18 cellular contexts compared by ENCODE assay signal in the genomic region with DNA sequence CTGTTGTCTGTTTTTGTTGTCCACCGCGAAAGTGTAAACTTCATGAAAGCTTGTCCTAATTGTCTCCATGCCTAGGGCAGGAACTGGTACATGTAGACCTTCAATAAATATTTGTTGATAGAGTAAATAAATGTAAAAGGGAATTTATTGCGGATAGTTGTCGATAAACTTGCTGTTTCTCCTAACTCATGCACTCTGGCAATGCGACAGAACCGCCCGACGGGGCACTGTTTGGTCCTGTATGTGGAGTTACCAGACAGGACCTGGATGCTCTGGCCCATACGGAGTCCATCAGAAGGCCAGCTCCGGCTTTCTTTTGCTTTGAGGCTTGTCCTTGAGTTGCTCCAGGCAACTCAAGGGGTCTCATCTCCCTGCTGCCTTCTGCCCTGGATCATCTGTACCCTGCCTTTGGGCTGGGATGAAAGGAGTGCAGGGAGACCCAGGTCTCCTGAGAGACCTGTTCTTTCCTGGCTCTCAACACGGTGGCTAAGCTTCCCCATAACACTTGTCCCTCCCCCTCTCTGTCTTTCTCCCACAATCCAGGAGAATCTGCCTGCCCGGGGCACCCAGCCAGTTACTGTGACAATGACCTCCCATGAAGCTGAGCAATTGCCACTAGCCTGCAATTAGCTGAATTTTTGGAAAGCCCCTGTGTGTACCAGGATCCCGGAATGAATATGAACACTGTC.
"Had no signal": no experiment of that assay in that cellular context is flagged by ENCODE, and none has a peak within 500 bp of the region (broad histone marks: within the 10 kb centered on the region; RNA-seq: fewer than 3 reads in every experiment).

No MANE protein-coding gene starts in this region.

- ATAC-seq: left colon; naive thymus-derived CD4-positive, alpha-beta T cell; right lobe of liver had no signal

- H3K4me1 ChIP-seq: right lobe of liver, spleen, upper lobe of left lung had no signal

- H3K36me3 ChIP-seq: brain microvascular endothelial cell, right lobe of liver, spleen, upper lobe of left lung had no signal

- H3K9me3 Mint-ChIP-seq: activated naive CD4-positive, alpha-beta T cell treated with anti-CD3 and anti-CD28 coated beads, Interleukin-2, amount 50 U/mL, for 24 hours; activated T-helper 2 cell treated with anti-CD3 and anti-CD28 coated beads, Interferon-gamma antibody, Interleukin-2, Interleukin-4, amounts not matched to agents 10 μg/mL and 5 μg/mL and 100 μg/mL, durations not matched to agents 14 hours and 24 hours and 36 hours had no signal

- H3K4me1 Mint-ChIP-seq: activated naive CD4-positive, alpha-beta T cell treated with anti-CD3 and anti-CD28 coated beads, Interleukin-2, amount 50 U/mL, for 24 hours had no signal

- DNase-seq: activated CD4-positive, alpha-beta T cell treated with anti-CD3 and anti-CD28 coated beads for 48 hours; amniotic stem cell; brain microvascular endothelial cell; cerebellar nuclear complex; endodermal cell; erythroblast; left colon; naive thymus-derived CD4-positive, alpha-beta T cell; right lobe of liver; spleen; stimulated activated CD4-positive, alpha-beta T cell treated with anti-CD3 and anti-CD28 coated beads, Interleukin-1b, Interleukin-23, amount 100 ng/mL, for 48 hours; stimulated activated naive CD4-positive, alpha-beta T cell; T-helper 1 cell; upper lobe of left lung had no signal

- H3K27ac ChIP-seq: brain microvascular endothelial cell, right lobe of liver, spleen, upper lobe of left lung had no signal

- H3K9me3 ChIP-seq: right lobe of liver, upper lobe of left lung had no signal

- H3K27me3 ChIP-seq: right lobe of liver, upper lobe of left lung had no signal

- H3K27ac Mint-ChIP-seq: activated naive CD4-positive, alpha-beta T cell treated with anti-CD3 and anti-CD28 coated beads, Interleukin-2, amount 50 U/mL, for 24 hours; activated T-helper 2 cell treated with anti-CD3 and anti-CD28 coated beads, Interferon-gamma antibody, Interleukin-2, Interleukin-4, amounts not matched to agents 10 μg/mL and 5 μg/mL and 100 μg/mL, durations not matched to agents 14 hours and 24 hours and 36 hours; endodermal cell; naive thymus-derived CD4-positive, alpha-beta T cell; progenitor cell of endocrine pancreas had no signal

- H3K36me3 Mint-ChIP-seq: activated naive CD4-positive, alpha-beta T cell treated with anti-CD3 and anti-CD28 coated beads, Interleukin-2, amount 50 U/mL, for 24 hours; naive thymus-derived CD4-positive, alpha-beta T cell had no signal

- H3K4me3 Mint-ChIP-seq: activated naive CD4-positive, alpha-beta T cell treated with anti-CD3 and anti-CD28 coated beads, Interleukin-2, amount 50 U/mL, for 24 hours; endodermal cell; naive thymus-derived CD4-positive, alpha-beta T cell had no signal

- H3K4me3 ChIP-seq: lung, right lobe of liver, spleen, upper lobe of left lung had no signal
